In the genomic region with DNA sequence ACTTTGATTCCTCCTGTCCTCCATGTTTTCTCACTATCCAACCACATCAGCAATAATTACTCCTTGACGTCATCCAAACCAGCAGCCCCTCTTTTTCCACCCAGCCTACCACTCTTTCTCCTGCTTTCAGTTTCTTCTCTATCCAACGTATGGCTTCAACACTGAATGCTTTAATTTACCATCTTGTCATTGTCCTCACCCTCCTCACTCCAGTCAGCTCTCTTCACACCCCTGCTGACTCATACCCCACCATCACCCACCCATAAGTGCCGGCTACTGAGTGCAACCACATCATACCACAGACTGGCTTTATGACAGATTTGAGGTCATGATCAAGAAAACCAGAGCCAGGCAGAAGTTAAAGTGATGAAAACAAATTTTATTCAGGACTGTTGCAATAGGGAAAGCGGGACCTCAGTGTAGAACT, we compare ENCODE assay signal across 10 cellular contexts. TPM values are rescaled to one million over a fixed set of nuclear protein-coding genes. Genes with fewer than 3 reads are reported as not detected.
DNase-seq lines count a peak whose midpoint lies in the region; ATAC-seq, FAIRE-seq and TF ChIP-seq lines count a peak whose summit lies in the region.
"Had no signal": no experiment of that assay in that cellular context is flagged by ENCODE, and none has a peak within 500 bp of the region (broad histone marks: within the 10 kb centered on the region; RNA-seq: fewer than 3 reads in every experiment).

No MANE protein-coding gene starts in this region.

- H3K4me3 Mint-ChIP-seq in activated T-helper 17 cell treated with anti-CD3 and anti-CD28 coated beads, Interleukin-2, amount 50 U/mL, for 72 hours: peak overlapping the region; percentile 53
- H3K4me3 Mint-ChIP-seq: IgD-negative memory B cell had no signal

- no peak overlapping the region for H3K9ac ChIP-seq in skeletal muscle satellite cell (ENCODE audit: low read depth, low read length)

- no peak overlapping the region for H3K4me3 ChIP-seq in skeletal muscle satellite cell (ENCODE audit: low read length)
- H3K4me3 ChIP-seq: pancreas had no signal

- no peak for DNase-seq in NOMO-1 treated with DMSO at 0.1 percent for 48 hours (lab: John Stamatoyannopoulos, UW; ENCODE audit: unreplicated experiment)
- DNase-seq in DMS79 (lab: John Stamatoyannopoulos, UW): no peak
- DNase-seq in D721Med (ENCODE audit: insufficient read length, low spot score): no peak
- DNase-seq in C1 segment of cervical spinal cord (lab: John Stamatoyannopoulos, UW): no peak
- DNase-seq: pancreas had no signal

- no peaks in the 10 kb centered on the region for H3K36me3 Mint-ChIP-seq in activated T-helper 17 cell treated with anti-CD3 and anti-CD28 coated beads, Interleukin-2, amount 50 U/mL, for 72 hours (ENCODE audit: low read depth)
- H3K36me3 Mint-ChIP-seq: IgD-negative memory B cell had no signal

- peak overlapping the region; percentile 58 for H3K27ac Mint-ChIP-seq in activated T-helper 17 cell treated with anti-CD3 and anti-CD28 coated beads, Interleukin-2, amount 50 U/mL, for 72 hours

- no peaks in the 10 kb centered on the region for H3K36me3 ChIP-seq in skeletal muscle satellite cell (ENCODE audit: insufficient read depth, low read length)
- H3K36me3 ChIP-seq: pancreas had no signal

- peaks cover 28% of the 10 kb centered on the region for H3K4me1 ChIP-seq in skeletal muscle satellite cell (ENCODE audit: control insufficient read depth, insufficient read depth, low read length)
- H3K4me1 ChIP-seq: pancreas had no signal

- no peaks in the 10 kb centered on the region for H3K27me3 ChIP-seq in skeletal muscle satellite cell (ENCODE audit: control insufficient read depth, insufficient read depth, low read length)
- H3K27me3 ChIP-seq: pancreas had no signal

- ATAC-seq in GM18502 (IDR thresholded peaks at IDR 0.05; ENCODE audit: poor library complexity, unreplicated experiment) (peak; percentile 48), HG03439 (IDR thresholded peaks at IDR 0.05; ENCODE audit: unreplicated experiment) (peak; percentile 42)
- peak; percentile 91 for ATAC-seq in activated T-helper 17 cell treated with anti-CD3 and anti-CD28 coated beads, Interleukin-2, amount 50 U/mL, for 72 hours (replicated peaks)
- ATAC-seq: pancreas had no signal

- no peak for TF ChIP-seq CTCF in D721Med (IDR thresholded peaks at IDR 0.05; ENCODE audit: insufficient read depth, missing control alignments)

- no peaks in the 10 kb centered on the region for H3K9me3 Mint-ChIP-seq in activated T-helper 17 cell treated with anti-CD3 and anti-CD28 coated beads, Interleukin-2, amount 50 U/mL, for 72 hours
- H3K9me3 Mint-ChIP-seq: IgD-negative memory B cell had no signal

- no peak for FAIRE-seq in D721Med (lab: Jason Lieb, UNC)
- FAIRE-seq: pancreas had no signal

- H3K4me2 ChIP-seq in skeletal muscle satellite cell (ENCODE audit: low read length): peak overlapping the region; percentile 7

- no peaks in the 10 kb centered on the region for H3K9me3 ChIP-seq in skeletal muscle satellite cell (replicated peaks; ENCODE audit: low read length)
- H3K9me3 ChIP-seq: pancreas had no signal

- peaks cover 12% of the 10 kb centered on the region for H3K27me3 Mint-ChIP-seq in activated T-helper 17 cell treated with anti-CD3 and anti-CD28 coated beads, Interleukin-2, amount 50 U/mL, for 72 hours

- peaks cover 34% of the 10 kb centered on the region for H3K4me1 Mint-ChIP-seq in activated T-helper 17 cell treated with anti-CD3 and anti-CD28 coated beads, Interleukin-2, amount 50 U/mL, for 72 hours

RNA-seq across cellular contexts. Expression of gene ANXA5, which starts 9.8 kb away (rescaled TPM):
- total RNA-seq in activated T-helper 17 cell treated with anti-CD3 and anti-CD28 coated beads, Interleukin-2, amount 50 U/mL, for 72 hours: 100 to 1,000 TPM; 106 to 142 TPM
- total RNA-seq in skeletal muscle satellite cell (2012; rRNA removed): 1,097 and 1,175 TPM in 2 replicates

RNA-seq across cellular contexts. Expression of gene SMIM43, which starts 58.4 kb away (rescaled TPM):
- under 1 TPM in 1 of 2 donors, not detected in 1; 0.15 TPM for total RNA-seq in activated T-helper 17 cell treated with anti-CD3 and anti-CD28 coated beads, Interleukin-2, amount 50 U/mL, for 72 hours
- not detected in 2 replicates for total RNA-seq in skeletal muscle satellite cell (2012; rRNA removed)
- total RNA-seq: pancreas had no signal
